ENCODE assay signal across 8 cellular contexts in genomic region chr6:161272600-161273355, GRCh38.
A peak's percentile ranks its signal among the peaks of the same experiment; 100 is the strongest.
DNase-seq lines count a peak whose midpoint lies in the region; ATAC-seq lines count a peak whose summit lies in the region.

No MANE protein-coding gene starts in this region.

- peak overlapping the region; percentile 95 for H3K27ac ChIP-seq in HUES48 (ENCODE audit: low read depth, low read length)

- H3K27me3 ChIP-seq in HUES48 (ENCODE audit: control insufficient read depth, insufficient read depth, low read length) = no peaks in the 10 kb centered on the region

- no peak for ATAC-seq in activated naive CD8-positive, alpha-beta T cell treated with anti-CD3 and anti-CD28 coated beads, Interleukin-2, amount 50 U/mL, for 24 hours
- ATAC-seq in stimulated activated memory B cell treated with anti-CD40 and anti-IgM and Interleukin-4, amounts not matched to agents 10 μg/mL and 1 μg/mL and 100 μg/mL, for 72 hours = no peak
- no peak for ATAC-seq in GM21529 (IDR thresholded peaks at IDR 0.05; ENCODE audit: unreplicated experiment)

- H3K9me3 ChIP-seq in HUES48 (ENCODE audit: control insufficient read depth, insufficient read depth, low read length) = no peaks in the 10 kb centered on the region

- peak overlapping the region; percentile 69 for H3K27ac Mint-ChIP-seq in activated naive CD8-positive, alpha-beta T cell treated with anti-CD3 and anti-CD28 coated beads, Interleukin-2, amount 50 U/mL, for 24 hours
- peak overlapping the region; percentile 77 for H3K27ac Mint-ChIP-seq in stimulated activated memory B cell treated with anti-CD40 and anti-IgM and Interleukin-4, amounts not matched to agents 10 μg/mL and 1 μg/mL and 100 μg/mL, for 72 hours

- H3K4me3 Mint-ChIP-seq in activated naive CD8-positive, alpha-beta T cell treated with anti-CD3 and anti-CD28 coated beads, Interleukin-2, amount 50 U/mL, for 24 hours = peak overlapping the region; percentile 83
- H3K4me3 Mint-ChIP-seq in stimulated activated memory B cell treated with anti-CD40 and anti-IgM and Interleukin-4, amounts not matched to agents 10 μg/mL and 1 μg/mL and 100 μg/mL, for 72 hours = peak overlapping the region; percentile 72

- no peaks in the 10 kb centered on the region for H3K36me3 ChIP-seq in HUES48 (ENCODE audit: control insufficient read depth, insufficient read depth, low read length)

- peak overlapping the region; percentile 99 for H3K4me3 ChIP-seq in HUES48 (ENCODE audit: low read depth, low read length)

- H3K27me3 Mint-ChIP-seq in activated naive CD8-positive, alpha-beta T cell treated with anti-CD3 and anti-CD28 coated beads, Interleukin-2, amount 50 U/mL, for 24 hours = peaks cover 5% of the 10 kb centered on the region
- peaks cover 24% of the 10 kb centered on the region for H3K27me3 Mint-ChIP-seq in stimulated activated memory B cell treated with anti-CD40 and anti-IgM and Interleukin-4, amounts not matched to agents 10 μg/mL and 1 μg/mL and 100 μg/mL, for 72 hours

- peaks cover 2% of the 10 kb centered on the region for H3K36me3 Mint-ChIP-seq in activated naive CD8-positive, alpha-beta T cell treated with anti-CD3 and anti-CD28 coated beads, Interleukin-2, amount 50 U/mL, for 24 hours (ENCODE audit: low read depth)
- no peaks in the 10 kb centered on the region for H3K36me3 Mint-ChIP-seq in stimulated activated memory B cell treated with anti-CD40 and anti-IgM and Interleukin-4, amounts not matched to agents 10 μg/mL and 1 μg/mL and 100 μg/mL, for 72 hours

- no peaks in the 10 kb centered on the region for H3K9me3 Mint-ChIP-seq in activated naive CD8-positive, alpha-beta T cell treated with anti-CD3 and anti-CD28 coated beads, Interleukin-2, amount 50 U/mL, for 24 hours
- peaks cover 5% of the 10 kb centered on the region for H3K9me3 Mint-ChIP-seq in stimulated activated memory B cell treated with anti-CD40 and anti-IgM and Interleukin-4, amounts not matched to agents 10 μg/mL and 1 μg/mL and 100 μg/mL, for 72 hours

- DNase-seq in CD1c-positive myeloid dendritic cell (ENCODE audit: extremely low spot score) (peak; percentile 17), iPS-NIHi11 (ENCODE audit: low spot score) (peak; percentile 43), UCSD-AML1 (lab: John Stamatoyannopoulos, UW; ENCODE audit: unreplicated experiment) (no peak), SIG-M5 treated with dmso at 0.1 percent for 504 hours (lab: John Stamatoyannopoulos, UW; ENCODE audit: unreplicated experiment) (no peak)
- DNase-seq in activated naive CD8-positive, alpha-beta T cell treated with anti-CD3 and anti-CD28 coated beads, Interleukin-2, amount 50 U/mL, for 24 hours = peak; percentile 12

- peak overlapping the region; percentile 98 for H3K9ac ChIP-seq in HUES48 (ENCODE audit: low read depth, low read length)

- H3K4me1 ChIP-seq in HUES48 (ENCODE audit: control insufficient read depth, insufficient read depth, low read length) = peaks cover 34% of the 10 kb centered on the region

- peaks cover 21% of the 10 kb centered on the region for H3K4me1 Mint-ChIP-seq in activated naive CD8-positive, alpha-beta T cell treated with anti-CD3 and anti-CD28 coated beads, Interleukin-2, amount 50 U/mL, for 24 hours
- peaks cover 6% of the 10 kb centered on the region for H3K4me1 Mint-ChIP-seq in stimulated activated memory B cell treated with anti-CD40 and anti-IgM and Interleukin-4, amounts not matched to agents 10 μg/mL and 1 μg/mL and 100 μg/mL, for 72 hours

Comparison
In these comparisons a context has a peak if more than half of its experiments do, and no peak if none do; other contexts are left out.
1. DNase-seq: peak in CD1c-positive myeloid dendritic cell (single experiment), activated naive CD8-positive, alpha-beta T cell treated with anti-CD3 and anti-CD28 coated beads, Interleukin-2, amount 50 U/mL, for 24 hours (single experiment) and iPS-NIHi11 (single experiment); none in UCSD-AML1 (single experiment) and SIG-M5 treated with dmso at 0.1 percent for 504 hours (single experiment).